ENCODE assay signal across 1 cellular context in genomic region chr7:116955340-116955739, GRCh38.
TF ChIP-seq lines count a peak whose summit lies in the region.

No MANE protein-coding gene starts in this region.

TF ChIP-seq in endothelial cell of umbilical vein, 7 proteins besides CTCF, POLR2A, EP300 and RAD21 (continued from another document):
- TF ChIP-seq EZH2 (IDR thresholded peaks at IDR 0.05; ENCODE audit: borderline replicate concordance, low read depth, low read length, severe bottlenecking) = no peak
- no peak for TF ChIP-seq POLR2AphosphoS5 (IDR thresholded peaks at IDR 0.05; ENCODE audit: insufficient read depth, low read depth, low read length)
